8 cellular contexts compared by ENCODE assay signal in the genomic region with DNA sequence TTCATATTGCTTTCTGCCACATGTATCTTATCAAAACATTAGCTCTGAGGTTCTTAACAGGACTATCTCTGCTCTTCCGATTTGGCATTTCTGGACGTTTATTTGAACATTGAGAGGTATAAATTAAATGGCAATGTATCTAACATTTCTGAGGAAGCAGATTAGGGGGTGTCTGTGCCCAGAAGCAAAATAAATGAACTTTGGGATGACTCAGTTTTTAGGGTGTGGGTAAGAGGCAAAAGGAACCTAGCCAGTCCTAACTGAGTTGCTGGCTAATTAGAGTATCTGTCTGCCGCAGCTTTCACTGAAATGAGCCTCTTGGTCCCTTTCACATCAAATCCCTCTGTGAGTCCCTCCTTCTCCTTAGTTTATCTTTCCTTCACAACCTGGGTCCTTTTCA. TPM values are rescaled to one million over a fixed set of nuclear protein-coding genes. Genes with fewer than 3 reads are reported as not detected.
DNase-seq lines count a peak whose midpoint lies in the region; ATAC-seq and TF ChIP-seq lines count a peak whose summit lies in the region.

No MANE protein-coding gene starts in this region.

- H3K9me3 Mint-ChIP-seq in activated T-cell treated with anti-CD3 and anti-CD28 coated beads, Interleukin-2, amount 50 U/mL, for 72 hours = no peaks in the 10 kb centered on the region
- no peaks in the 10 kb centered on the region for H3K9me3 Mint-ChIP-seq in activated naive CD8-positive, alpha-beta T cell (ENCODE audit: low read depth)

- H3K27ac ChIP-seq in liver (ENCODE audit: low read depth in 1 of 2, low read length in 2 of 2) = peak overlapping the region; percentile 85 to 97
- peak overlapping the region; percentile 76 to 84 (median 82) for H3K27ac ChIP-seq in transverse colon

- TF ChIP-seq EP300 in transverse colon (IDR thresholded peaks at IDR 0.05; ENCODE audit: low read depth) = no peak

- no peak for DNase-seq in activated T-cell treated with anti-CD3 and anti-CD28 coated beads, Interleukin-2, amount 50 U/mL, for 72 hours
- DNase-seq in activated T-cell treated with anti-CD3 and anti-CD28 coated beads, Interleukin-2, amount 50 U/mL, for 48 hours = no peak
- no peak for DNase-seq in transverse colon
- DNase-seq in NCI-H2227 (lab: John Stamatoyannopoulos, UW; ENCODE audit: unreplicated experiment) = no peak

- TF ChIP-seq POLR2A in transverse colon (IDR thresholded peaks at IDR 0.05) = no peak

- peak overlapping the region; percentile 69 to 98 (median 92) for H3K4me3 ChIP-seq in liver (ENCODE audit: low read depth in 1 of 3, low read length in 3 of 3)
- H3K4me3 ChIP-seq in transverse colon = peak overlapping the region in 3 of 4 donors; percentile 43 to 69 (median 52)

- H3K9me3 ChIP-seq in liver (ENCODE audit: control insufficient read depth in 4 of 4, low read length in 3 of 4) (no peaks in the 10 kb centered on the region), transverse colon (no peaks in the 10 kb centered on the region)

- H3K9ac ChIP-seq in liver (ENCODE audit: low read depth in 1 of 2, low read length in 2 of 2) = peak overlapping the region; percentile 92 to 99

- peaks cover 46% of the 10 kb centered on the region for H3K4me1 Mint-ChIP-seq in activated T-cell treated with anti-CD3 and anti-CD28 coated beads, Interleukin-2, amount 50 U/mL, for 72 hours (ENCODE audit: low read depth)
- H3K4me1 Mint-ChIP-seq in activated naive CD8-positive, alpha-beta T cell (ENCODE audit: low read depth) = peaks cover 45% of the 10 kb centered on the region

- WGBS in liver = 6% methylated on average over 3 of the region's 3 CpGs
- 5 to 17% methylated on average over 2 to 3 of the region's 3 CpGs for WGBS in transverse colon (ENCODE audit: low coverage in 1 of 2), 2 donors

- H3K4me1 ChIP-seq in liver (ENCODE audit: control insufficient read depth in 4 of 4, insufficient read depth in 4 of 4, low read length in 3 of 4) = peaks cover 1 to 26% (median 21%) of the 10 kb centered on the region in 4 donors
- H3K4me1 ChIP-seq in transverse colon = peaks cover 9 to 23% (median 20%) of the 10 kb centered on the region in 4 donors

- H3K36me3 Mint-ChIP-seq in activated T-cell treated with anti-CD3 and anti-CD28 coated beads, Interleukin-2, amount 50 U/mL, for 72 hours (ENCODE audit: insufficient read depth in 2 of 2) = peaks cover 0 to 2% of the 10 kb centered on the region in 2 donors
- no peaks in the 10 kb centered on the region for H3K36me3 Mint-ChIP-seq in activated naive CD8-positive, alpha-beta T cell

- peaks cover 11% of the 10 kb centered on the region for H3K27me3 Mint-ChIP-seq in activated T-cell treated with anti-CD3 and anti-CD28 coated beads, Interleukin-2, amount 50 U/mL, for 72 hours (ENCODE audit: low read depth)
- no peaks in the 10 kb centered on the region for H3K27me3 Mint-ChIP-seq in activated naive CD8-positive, alpha-beta T cell

- peak overlapping the region; percentile 26 for H3K27ac Mint-ChIP-seq in activated T-cell treated with anti-CD3 and anti-CD28 coated beads, Interleukin-2, amount 50 U/mL, for 72 hours
- H3K27ac Mint-ChIP-seq in activated naive CD8-positive, alpha-beta T cell = peak overlapping the region; percentile 82

- no peak for ATAC-seq in activated T-cell treated with anti-CD3 and anti-CD28 coated beads, Interleukin-2, amount 50 U/mL, for 72 hours (replicated peaks in 1 of 2)
- ATAC-seq in GM21619 (IDR thresholded peaks at IDR 0.05; ENCODE audit: unreplicated experiment) (no peak), GM18867 (IDR thresholded peaks at IDR 0.05; ENCODE audit: unreplicated experiment) (no peak)

- in situ Hi-C loops in transverse colon (cut with MboI; ENCODE audit: low pct_ligation_motif_present in 1 of 4, low pct_unique_long_range_greater_than_20kb in 1 of 4, low sequenced_read_pairs in 3 of 4) = no loop called here

- H3K36me3 ChIP-seq in liver (ENCODE audit: control insufficient read depth in 4 of 4, insufficient read depth in 3 of 4, low read depth in 1 of 4, low read length in 3 of 4) = peaks cover 0 to 2% (median 0%) of the 10 kb centered on the region in 4 donors
- H3K36me3 ChIP-seq in transverse colon = no peaks in the 10 kb centered on the region

- intact Hi-C loops in transverse colon (cut with DNase I; ENCODE audit: low total_unique reads) = no loop called here

- TF ChIP-seq CTCF in liver (IDR thresholded peaks at IDR 0.05; ENCODE audit: low read depth, low read length, missing input control) (no peak), transverse colon (IDR thresholded peaks at IDR 0.05) (no peak)

- no peak for TF ChIP-seq RAD21 in liver (IDR thresholded peaks at IDR 0.05)

- H3K27me3 ChIP-seq in liver (ENCODE audit: control insufficient read depth in 4 of 4, insufficient read depth in 4 of 4, low read length in 3 of 4) = no peaks in the 10 kb centered on the region
- H3K27me3 ChIP-seq in transverse colon = no peaks in the 10 kb centered on the region

- H3K4me3 Mint-ChIP-seq in activated T-cell treated with anti-CD3 and anti-CD28 coated beads, Interleukin-2, amount 50 U/mL, for 72 hours = peak overlapping the region; percentile 94 to 96
- peak overlapping the region; percentile 98 for H3K4me3 Mint-ChIP-seq in activated naive CD8-positive, alpha-beta T cell

TF ChIP-seq in liver, 16 proteins besides CTCF, POLR2A, EP300 and RAD21:
- TF ChIP-seq HNF4G (IDR thresholded peaks at IDR 0.05) (no peak), HNF4A (conservative IDR thresholded peaks at IDR 0.05) (no peak), YY1 (IDR thresholded peaks at IDR 0.05) (no peak), NR2F2 (IDR thresholded peaks at IDR 0.05) (no peak), FOXA2 (IDR thresholded peaks at IDR 0.05) (no peak), SP1 (IDR thresholded peaks at IDR 0.05) (no peak), GABPA (IDR thresholded peaks at IDR 0.05 in 1 of 2, conservative IDR thresholded peaks at IDR 0.05 in 1 of 2) (no peak), EGR1 (IDR thresholded peaks at IDR 0.05; ENCODE audit: low read depth in 2 of 2) (no peak), RXRA (IDR thresholded peaks at IDR 0.05) (no peak), TAF1 (conservative IDR thresholded peaks at IDR 0.05) (no peak), JUND (IDR thresholded peaks at IDR 0.05) (no peak)
- TF ChIP-seq, protein P1, sequence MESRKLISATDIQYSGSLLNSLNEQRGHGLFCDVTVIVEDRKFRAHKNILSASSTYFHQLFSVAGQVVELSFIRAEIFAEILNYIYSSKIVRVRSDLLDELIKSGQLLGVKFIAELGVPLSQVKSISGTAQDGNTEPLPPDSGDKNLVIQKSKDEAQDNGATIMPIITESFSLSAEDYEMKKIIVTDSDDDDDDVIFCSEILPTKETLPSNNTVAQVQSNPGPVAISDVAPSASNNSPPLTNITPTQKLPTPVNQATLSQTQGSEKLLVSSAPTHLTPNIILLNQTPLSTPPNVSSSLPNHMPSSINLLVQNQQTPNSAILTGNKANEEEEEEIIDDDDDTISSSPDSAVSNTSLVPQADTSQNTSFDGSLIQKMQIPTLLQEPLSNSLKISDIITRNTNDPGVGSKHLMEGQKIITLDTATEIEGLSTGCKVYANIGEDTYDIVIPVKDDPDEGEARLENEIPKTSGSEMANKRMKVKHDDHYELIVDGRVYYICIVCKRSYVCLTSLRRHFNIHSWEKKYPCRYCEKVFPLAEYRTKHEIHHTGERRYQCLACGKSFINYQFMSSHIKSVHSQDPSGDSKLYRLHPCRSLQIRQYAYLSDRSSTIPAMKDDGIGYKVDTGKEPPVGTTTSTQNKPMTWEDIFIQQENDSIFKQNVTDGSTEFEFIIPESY (IDR thresholded peaks at IDR 0.05) = no peak
- TF ChIP-seq, protein P2, sequence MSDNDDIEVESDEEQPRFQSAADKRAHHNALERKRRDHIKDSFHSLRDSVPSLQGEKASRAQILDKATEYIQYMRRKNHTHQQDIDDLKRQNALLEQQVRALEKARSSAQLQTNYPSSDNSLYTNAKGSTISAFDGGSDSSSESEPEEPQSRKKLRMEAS (IDR thresholded peaks at IDR 0.05) = no peak
- TF ChIP-seq, protein P3, sequence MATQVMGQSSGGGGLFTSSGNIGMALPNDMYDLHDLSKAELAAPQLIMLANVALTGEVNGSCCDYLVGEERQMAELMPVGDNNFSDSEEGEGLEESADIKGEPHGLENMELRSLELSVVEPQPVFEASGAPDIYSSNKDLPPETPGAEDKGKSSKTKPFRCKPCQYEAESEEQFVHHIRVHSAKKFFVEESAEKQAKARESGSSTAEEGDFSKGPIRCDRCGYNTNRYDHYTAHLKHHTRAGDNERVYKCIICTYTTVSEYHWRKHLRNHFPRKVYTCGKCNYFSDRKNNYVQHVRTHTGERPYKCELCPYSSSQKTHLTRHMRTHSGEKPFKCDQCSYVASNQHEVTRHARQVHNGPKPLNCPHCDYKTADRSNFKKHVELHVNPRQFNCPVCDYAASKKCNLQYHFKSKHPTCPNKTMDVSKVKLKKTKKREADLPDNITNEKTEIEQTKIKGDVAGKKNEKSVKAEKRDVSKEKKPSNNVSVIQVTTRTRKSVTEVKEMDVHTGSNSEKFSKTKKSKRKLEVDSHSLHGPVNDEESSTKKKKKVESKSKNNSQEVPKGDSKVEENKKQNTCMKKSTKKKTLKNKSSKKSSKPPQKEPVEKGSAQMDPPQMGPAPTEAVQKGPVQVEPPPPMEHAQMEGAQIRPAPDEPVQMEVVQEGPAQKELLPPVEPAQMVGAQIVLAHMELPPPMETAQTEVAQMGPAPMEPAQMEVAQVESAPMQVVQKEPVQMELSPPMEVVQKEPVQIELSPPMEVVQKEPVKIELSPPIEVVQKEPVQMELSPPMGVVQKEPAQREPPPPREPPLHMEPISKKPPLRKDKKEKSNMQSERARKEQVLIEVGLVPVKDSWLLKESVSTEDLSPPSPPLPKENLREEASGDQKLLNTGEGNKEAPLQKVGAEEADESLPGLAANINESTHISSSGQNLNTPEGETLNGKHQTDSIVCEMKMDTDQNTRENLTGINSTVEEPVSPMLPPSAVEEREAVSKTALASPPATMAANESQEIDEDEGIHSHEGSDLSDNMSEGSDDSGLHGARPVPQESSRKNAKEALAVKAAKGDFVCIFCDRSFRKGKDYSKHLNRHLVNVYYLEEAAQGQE (IDR thresholded peaks at IDR 0.05) = no peak
- TF ChIP-seq, protein P4, sequence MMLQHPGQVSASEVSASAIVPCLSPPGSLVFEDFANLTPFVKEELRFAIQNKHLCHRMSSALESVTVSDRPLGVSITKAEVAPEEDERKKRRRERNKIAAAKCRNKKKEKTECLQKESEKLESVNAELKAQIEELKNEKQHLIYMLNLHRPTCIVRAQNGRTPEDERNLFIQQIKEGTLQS (IDR thresholded peaks at IDR 0.05) = no peak
TF ChIP-seq in liver: peak in this region for 0.

RNA-seq across cellular contexts. Expression of a gene that starts 1.1 kb away (rescaled TPM):
- 10 to 100 TPM in 1 of 2 donors, 1 to 10 TPM in 1; 9.4 to 11.9 TPM for total RNA-seq in activated T-cell treated with anti-CD3 and anti-CD28 coated beads, Interleukin-2, amount 50 U/mL, for 72 hours
- total RNA-seq in liver (10 to 100 TPM in 1 of 2 donors, 1 to 10 TPM in 1; 5.9 to 15.1 TPM), transverse colon (1 to 10 TPM; 1.4 to 4.5 (median 3.8) TPM)
- polyA plus RNA-seq in liver = 1 to 10 TPM; 3.0 to 9.3 TPM
